In the genomic region with DNA sequence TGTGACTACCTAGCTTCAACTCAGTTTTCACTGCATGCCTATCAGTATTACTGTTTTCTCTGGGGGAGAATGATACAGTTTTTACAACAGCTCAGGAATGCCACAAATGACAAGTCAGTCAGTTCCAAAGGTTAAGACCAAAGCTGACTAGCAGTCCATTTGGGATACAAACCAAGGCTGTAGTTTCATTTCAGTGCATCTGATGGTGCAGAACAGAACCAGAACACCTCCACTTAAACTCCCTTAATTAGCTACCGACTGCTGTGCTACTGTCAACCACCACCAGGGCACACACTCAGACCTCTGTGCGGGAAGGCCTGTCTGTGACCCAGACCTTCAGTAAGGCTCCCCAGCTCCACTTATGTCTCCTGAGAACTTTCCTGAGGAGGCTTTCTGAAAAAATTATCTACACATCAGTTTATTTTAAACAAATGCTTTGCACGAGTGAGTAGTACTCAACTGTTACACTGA, we compare ENCODE assay signal across 10 cellular contexts. TPM values are rescaled to one million over a fixed set of nuclear protein-coding genes. Genes with fewer than 3 reads are reported as not detected.
DNase-seq lines count a peak whose midpoint lies in the region; ATAC-seq and TF ChIP-seq lines count a peak whose summit lies in the region.
"Had no signal": no experiment of that assay in that cellular context is flagged by ENCODE, and none has a peak within 500 bp of the region (broad histone marks: within the 10 kb centered on the region; RNA-seq: fewer than 3 reads in every experiment).

No MANE protein-coding gene starts in this region.

- DNase-seq in AG09319 (ENCODE audit: extremely low read depth, low read depth) (no peak), left kidney (ENCODE audit: low read depth, low spot score) (peak; percentile 26), occipital lobe (lab: John Stamatoyannopoulos, UW) (no peak), NCI-H2171 treated with DMSO at 0.1 percent for 48 hours (lab: John Stamatoyannopoulos, UW) (no peak), GM13976 (ENCODE audit: low spot score) (no peak)
- DNase-seq in activated CD8-positive, alpha-beta T cell treated with anti-CD3 and anti-CD28 coated beads for 36 hours, result peak; percentile 38
- DNase-seq: anterior cingulate cortex, NCI-H446 had no signal

- peak; percentile 61 for ATAC-seq in activated CD8-positive, alpha-beta T cell treated with anti-CD3 and anti-CD28 coated beads for 36 hours
- no peak for ATAC-seq in GM19035 (IDR thresholded peaks at IDR 0.05; ENCODE audit: unreplicated experiment)

- H3K9me3 Mint-ChIP-seq in activated CD8-positive, alpha-beta T cell treated with anti-CD3 and anti-CD28 coated beads for 36 hours, result no peaks in the 10 kb centered on the region

- H3K4me3 Mint-ChIP-seq in activated CD8-positive, alpha-beta T cell treated with anti-CD3 and anti-CD28 coated beads for 36 hours, result no peak overlapping the region

- CTCF ChIA-PET in activated CD8-positive, alpha-beta T cell treated with anti-CD3 and anti-CD28 coated beads for 36 hours (lab: Charles Lee), result interaction anchor here (0.8 to 20.3 kb wide), 16 partner anchors 8 to 240 kb away, joined by 3 to 283 read pairs (median 4); a partner anchor contains a TSS

- in situ Hi-C loops in GM13976 (cut with MboI; ENCODE audit: low sequenced_read_pairs, unreplicated experiment), result loop anchor here (5.0 kb wide), 1 partner anchor 36 kb away; no protein-coding TSS in a partner anchor

- peak; percentile 27 for TF ChIP-seq CTCF in AG09319 (IDR thresholded peaks at IDR 0.05; ENCODE audit: low read depth, low read length)
- peak; percentile 43 for TF ChIP-seq CTCF in GM12874 (IDR thresholded peaks at IDR 0.05; ENCODE audit: insufficient read depth, low read depth, low read length)
- peak; percentile 49 for TF ChIP-seq CTCF in activated CD8-positive, alpha-beta T cell treated with anti-CD3 and anti-CD28 coated beads for 36 hours (IDR thresholded peaks at IDR 0.05)
- TF ChIP-seq CTCF in GM13976 (IDR thresholded peaks at IDR 0.05; ENCODE audit: borderline replicate concordance, control extremely low read depth, extremely low read depth, insufficient read depth, missing control alignments), result no peak

- intact Hi-C loops in activated CD8-positive, alpha-beta T cell treated with anti-CD3 and anti-CD28 coated beads for 36 hours (cut with micrococcal nuclease), result no loop called here

- H3K27ac Mint-ChIP-seq in activated CD8-positive, alpha-beta T cell treated with anti-CD3 and anti-CD28 coated beads for 36 hours, result no peak overlapping the region

- peaks cover 28% of the 10 kb centered on the region for H3K36me3 Mint-ChIP-seq in activated CD8-positive, alpha-beta T cell treated with anti-CD3 and anti-CD28 coated beads for 36 hours (ENCODE audit: low read depth)

- no peaks in the 10 kb centered on the region for H3K4me1 Mint-ChIP-seq in activated CD8-positive, alpha-beta T cell treated with anti-CD3 and anti-CD28 coated beads for 36 hours (ENCODE audit: low read depth)

- no peaks in the 10 kb centered on the region for H3K27me3 Mint-ChIP-seq in activated CD8-positive, alpha-beta T cell treated with anti-CD3 and anti-CD28 coated beads for 36 hours

- POLR2A ChIA-PET in activated CD8-positive, alpha-beta T cell treated with anti-CD3 and anti-CD28 coated beads for 36 hours (lab: Charles Lee), result interaction anchor here (0.7 to 5.2 kb wide), 7 partner anchors 8 to 41 kb away, joined by 3 to 20 read pairs (median 5); a partner anchor contains a TSS

RNA-seq across cellular contexts. Expression of a gene that starts 20.4 kb away (rescaled TPM):
- total RNA-seq in activated CD8-positive, alpha-beta T cell treated with anti-CD3 and anti-CD28 coated beads for 36 hours, result 10 to 100 TPM; 88.3 to 90.3 TPM
- 28.5 TPM for total RNA-seq in occipital lobe

RNA-seq across cellular contexts. Expression of a gene that starts 30.9 kb away (rescaled TPM):
- total RNA-seq in activated CD8-positive, alpha-beta T cell treated with anti-CD3 and anti-CD28 coated beads for 36 hours, result 1 to 10 TPM; 4.3 to 4.6 TPM
- total RNA-seq in occipital lobe, result 1.7 TPM

RNA-seq across cellular contexts. Expression of a gene that starts 32.8 kb away (rescaled TPM):
- total RNA-seq in activated CD8-positive, alpha-beta T cell treated with anti-CD3 and anti-CD28 coated beads for 36 hours, result 10 to 100 TPM; 52.3 to 53.0 TPM
- total RNA-seq in occipital lobe, result 78.6 TPM

RNA-seq across cellular contexts. Expression of a gene that starts 39.0 kb away (rescaled TPM):
- 10 to 100 TPM; 27.2 to 29.5 TPM for total RNA-seq in activated CD8-positive, alpha-beta T cell treated with anti-CD3 and anti-CD28 coated beads for 36 hours
- 10.0 TPM for total RNA-seq in occipital lobe

Comparison
In these comparisons a context has a peak if more than half of its experiments do, and no peak if none do; other contexts are left out.
1. DNase-seq: peak in activated CD8-positive, alpha-beta T cell treated with anti-CD3 and anti-CD28 coated beads for 36 hours (single experiment) and left kidney (single experiment); none in AG09319 (single experiment), occipital lobe (single experiment), NCI-H2171 treated with DMSO at 0.1 percent for 48 hours (single experiment) and GM13976 (single experiment).